In the genomic region with DNA sequence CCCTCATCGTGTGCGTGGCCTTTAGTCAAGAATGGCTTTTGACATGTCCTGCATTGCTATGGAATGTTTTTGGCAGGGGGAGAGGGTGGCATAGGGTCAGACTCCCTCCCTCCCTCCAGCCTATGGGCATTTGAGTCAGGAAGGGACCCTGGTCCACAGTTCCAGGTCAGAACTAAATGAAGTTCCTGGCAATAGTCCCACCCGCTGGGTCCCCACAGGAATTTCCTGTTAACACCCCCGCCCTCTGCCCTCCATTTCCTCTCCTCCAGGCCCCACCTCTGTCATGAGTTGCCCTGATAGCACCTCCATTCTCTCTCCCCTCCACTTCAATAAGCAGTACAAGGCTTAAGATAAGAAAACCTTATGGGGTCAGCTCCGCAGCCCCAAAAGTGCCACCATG, we compare ENCODE assay signal across 1 cellular context.
A peak's percentile ranks its signal among the peaks of the same experiment; 100 is the strongest.
TF ChIP-seq lines count a peak whose summit lies in the region.

No MANE protein-coding gene starts in this region.

TF ChIP-seq in K562, 482 proteins besides CTCF, POLR2A, EP300 and RAD21 (continued from another document):
- TF ChIP-seq CHD7 (IDR thresholded peaks at IDR 0.05; ENCODE audit: low read depth, low read length) (no peak), PPARD (CRISPR knock-in tag; IDR thresholded peaks at IDR 0.05) (no peak), CBFA2T3 (IDR thresholded peaks at IDR 0.05) (peak; percentile 60), FOXK1 (CRISPR knock-in tag; IDR thresholded peaks at IDR 0.05; ENCODE audit: borderline replicate concordance) (no peak), SP1 (CRISPR knock-in tag; IDR thresholded peaks at IDR 0.05) (no peak), SAP30 (IDR thresholded peaks at IDR 0.05; ENCODE audit: borderline replicate concordance, insufficient read depth, low read depth, low read length, poor library complexity, severe bottlenecking) (no peak), NRF1 (conservative IDR thresholded peaks at IDR 0.05 in 1 of 2, IDR thresholded peaks at IDR 0.05 in 1 of 2) (no peak), CHD2 (IDR thresholded peaks at IDR 0.05; ENCODE audit: low read depth, low read length) (no peak), ZNF57 (CRISPR knock-in tag; IDR thresholded peaks at IDR 0.05) (no peak), MAFK (IDR thresholded peaks at IDR 0.05; ENCODE audit: low read length) (no peak), TEAD4 (IDR thresholded peaks at IDR 0.05; ENCODE audit: low read length) (0 out of 2 replicates have a peak, but pooled peaks have one; percentile 9), TEAD4 (CRISPR knock-in tag; IDR thresholded peaks at IDR 0.05; ENCODE audit: borderline replicate concordance) (no peak), OTX1 (CRISPR knock-in tag; IDR thresholded peaks at IDR 0.05) (no peak), ZEB2 (IDR thresholded peaks at IDR 0.05) (no peak), ZNF3 (CRISPR knock-in tag; IDR thresholded peaks at IDR 0.05) (no peak), SOX6 (IDR thresholded peaks at IDR 0.05) (no peak)
- TF ChIP-seq, protein P1, sequence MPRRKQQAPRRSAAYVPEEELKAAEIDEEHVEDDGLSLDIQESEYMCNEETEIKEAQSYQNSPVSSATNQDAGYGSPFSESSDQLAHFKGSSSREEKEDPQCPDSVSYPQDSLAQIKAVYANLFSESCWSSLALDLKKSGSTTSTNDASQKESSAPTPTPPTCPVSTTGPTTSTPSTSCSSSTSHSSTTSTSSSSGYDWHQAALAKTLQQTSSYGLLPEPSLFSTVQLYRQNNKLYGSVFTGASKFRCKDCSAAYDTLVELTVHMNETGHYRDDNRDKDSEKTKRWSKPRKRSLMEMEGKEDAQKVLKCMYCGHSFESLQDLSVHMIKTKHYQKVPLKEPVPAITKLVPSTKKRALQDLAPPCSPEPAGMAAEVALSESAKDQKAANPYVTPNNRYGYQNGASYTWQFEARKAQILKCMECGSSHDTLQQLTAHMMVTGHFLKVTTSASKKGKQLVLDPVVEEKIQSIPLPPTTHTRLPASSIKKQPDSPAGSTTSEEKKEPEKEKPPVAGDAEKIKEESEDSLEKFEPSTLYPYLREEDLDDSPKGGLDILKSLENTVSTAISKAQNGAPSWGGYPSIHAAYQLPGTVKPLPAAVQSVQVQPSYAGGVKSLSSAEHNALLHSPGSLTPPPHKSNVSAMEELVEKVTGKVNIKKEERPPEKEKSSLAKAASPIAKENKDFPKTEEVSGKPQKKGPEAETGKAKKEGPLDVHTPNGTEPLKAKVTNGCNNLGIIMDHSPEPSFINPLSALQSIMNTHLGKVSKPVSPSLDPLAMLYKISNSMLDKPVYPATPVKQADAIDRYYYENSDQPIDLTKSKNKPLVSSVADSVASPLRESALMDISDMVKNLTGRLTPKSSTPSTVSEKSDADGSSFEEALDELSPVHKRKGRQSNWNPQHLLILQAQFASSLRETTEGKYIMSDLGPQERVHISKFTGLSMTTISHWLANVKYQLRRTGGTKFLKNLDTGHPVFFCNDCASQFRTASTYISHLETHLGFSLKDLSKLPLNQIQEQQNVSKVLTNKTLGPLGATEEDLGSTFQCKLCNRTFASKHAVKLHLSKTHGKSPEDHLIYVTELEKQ (CRISPR knock-in tag; IDR thresholded peaks at IDR 0.05), result no peak
